In genomic region chr19:3544742-3545668, GRCh38 we compare ENCODE assay signal across 8 cellular contexts. TPM values are rescaled to one million over a fixed set of nuclear protein-coding genes. Genes with fewer than 3 reads are reported as not detected.
DNase-seq lines count a peak whose midpoint lies in the region; ATAC-seq and TF ChIP-seq lines count a peak whose summit lies in the region.

No MANE protein-coding gene starts in this region.

- POLR2A ChIA-PET in BJ (lab: Charles Lee): no interaction called here

- no peak overlapping the region for H3K4me3 ChIP-seq in BJ (ENCODE audit: low read depth, low read length)
- H3K4me3 ChIP-seq in heart right ventricle: no peak overlapping the region

- intact Hi-C loops in heart right ventricle (cut with DNase I): loop anchor here in 9 of 10 donors (1.0 to 10.0 kb wide), 7 partner anchors 70 to 162 kb away; partner anchors contain the start of genes TJP3 (in 4 of the 9), PIP5K1C (in 3 of the 9) and CACTIN (in 1 of the 9)

- peak overlapping the region; percentile 52 for H3K27ac Mint-ChIP-seq in T-helper 1 cell treated with Interleukin-12 subunit alpha and Interleukin-12 subunit beta and Interleukin-4 antibody, amounts not matched to agents 30 μg/mL and 1 μg/mL, for 36 hours
- peak overlapping the region; percentile 70 for H3K27ac Mint-ChIP-seq in activated naive CD8-positive, alpha-beta T cell treated with anti-CD3 and anti-CD28 coated beads, Interleukin-2, amount 50 U/mL, for 24 hours

- peaks cover 26% of the 10 kb centered on the region for H3K36me3 ChIP-seq in BJ (ENCODE audit: control insufficient read depth, insufficient read depth, low read length)
- peaks cover 0 to 61% (median 0%) of the 10 kb centered on the region in 9 donors for H3K36me3 ChIP-seq in heart right ventricle

- H3K4me1 ChIP-seq in heart right ventricle: peaks cover 0 to 17% (median 0%) of the 10 kb centered on the region in 9 donors

- CTCF ChIA-PET in BJ (lab: Yijun Ruan, JAX): interaction anchor here (0.6 to 5.5 kb wide), 26 partner anchors 8 to 243 kb away, joined by 3 to 57 read pairs (median 4); partner anchors contain the start of genes MFSD12 and TJP3

- ATAC-seq in HG03432 (IDR thresholded peaks at IDR 0.05; ENCODE audit: unreplicated experiment) (peak; percentile 42), heart right ventricle (peak; percentile 51 to 72 (median 68)), HG03039 (IDR thresholded peaks at IDR 0.05; ENCODE audit: unreplicated experiment) (no peak)
- ATAC-seq in activated naive CD8-positive, alpha-beta T cell treated with anti-CD3 and anti-CD28 coated beads, Interleukin-2, amount 50 U/mL, for 24 hours: peak; percentile 52

- WGBS in heart right ventricle, 2 donors: 68 to 69% methylated on average over 29 to 30 of the region's 30 CpGs

- peaks cover 6% of the 10 kb centered on the region for H3K4me1 Mint-ChIP-seq in T-helper 1 cell treated with Interleukin-12 subunit alpha and Interleukin-12 subunit beta and Interleukin-4 antibody, amounts not matched to agents 30 μg/mL and 1 μg/mL, for 36 hours (ENCODE audit: low read depth)
- peaks cover 10% of the 10 kb centered on the region for H3K4me1 Mint-ChIP-seq in activated naive CD8-positive, alpha-beta T cell treated with anti-CD3 and anti-CD28 coated beads, Interleukin-2, amount 50 U/mL, for 24 hours

- no peak overlapping the region for H3K27ac ChIP-seq in heart right ventricle

- H3K27me3 ChIP-seq in BJ (ENCODE audit: control insufficient read depth, insufficient read depth, low read length): no peaks in the 10 kb centered on the region
- no peaks in the 10 kb centered on the region for H3K27me3 ChIP-seq in heart right ventricle

- H3K9me3 ChIP-seq in heart right ventricle: no peaks in the 10 kb centered on the region

- no peak for DNase-seq in BJ (ENCODE audit: low read depth)
- DNase-seq in activated naive CD8-positive, alpha-beta T cell treated with anti-CD3 and anti-CD28 coated beads, Interleukin-2, amount 50 U/mL, for 24 hours: peak; percentile 90
- DNase-seq in heart right ventricle: peak; percentile 64 to 83
- DNase-seq in renal cortical epithelial cell (ENCODE audit: low read depth): peak; percentile 22
- no peak for DNase-seq in GDM1 (lab: John Stamatoyannopoulos, UW)

- peak; percentile 98 for TF ChIP-seq CTCF in BJ (IDR thresholded peaks at IDR 0.05; ENCODE audit: insufficient read depth, low read depth, low read length)
- TF ChIP-seq CTCF in heart right ventricle (IDR thresholded peaks at IDR 0.05): peak; percentile 87 to 98 (median 92)

- H3K9me3 Mint-ChIP-seq in T-helper 1 cell treated with Interleukin-12 subunit alpha and Interleukin-12 subunit beta and Interleukin-4 antibody, amounts not matched to agents 30 μg/mL and 1 μg/mL, for 36 hours: no peaks in the 10 kb centered on the region
- no peaks in the 10 kb centered on the region for H3K9me3 Mint-ChIP-seq in activated naive CD8-positive, alpha-beta T cell treated with anti-CD3 and anti-CD28 coated beads, Interleukin-2, amount 50 U/mL, for 24 hours

- no peaks in the 10 kb centered on the region for H3K27me3 Mint-ChIP-seq in T-helper 1 cell treated with Interleukin-12 subunit alpha and Interleukin-12 subunit beta and Interleukin-4 antibody, amounts not matched to agents 30 μg/mL and 1 μg/mL, for 36 hours (ENCODE audit: low read depth)
- no peaks in the 10 kb centered on the region for H3K27me3 Mint-ChIP-seq in activated naive CD8-positive, alpha-beta T cell treated with anti-CD3 and anti-CD28 coated beads, Interleukin-2, amount 50 U/mL, for 24 hours

- no peak overlapping the region for H3K4me3 Mint-ChIP-seq in T-helper 1 cell treated with Interleukin-12 subunit alpha and Interleukin-12 subunit beta and Interleukin-4 antibody, amounts not matched to agents 30 μg/mL and 1 μg/mL, for 36 hours
- H3K4me3 Mint-ChIP-seq in activated naive CD8-positive, alpha-beta T cell treated with anti-CD3 and anti-CD28 coated beads, Interleukin-2, amount 50 U/mL, for 24 hours: no peak overlapping the region

- peaks cover 10% of the 10 kb centered on the region for H3K36me3 Mint-ChIP-seq in T-helper 1 cell treated with Interleukin-12 subunit alpha and Interleukin-12 subunit beta and Interleukin-4 antibody, amounts not matched to agents 30 μg/mL and 1 μg/mL, for 36 hours (ENCODE audit: low read depth)
- H3K36me3 Mint-ChIP-seq in activated naive CD8-positive, alpha-beta T cell treated with anti-CD3 and anti-CD28 coated beads, Interleukin-2, amount 50 U/mL, for 24 hours (ENCODE audit: low read depth): peaks cover 5% of the 10 kb centered on the region

RNA-seq across cellular contexts. Expression of gene TEKTIP1, which starts 6.0 kb away (rescaled TPM):
- polyA plus RNA-seq in BJ (2011; rRNA removed) (not detected in 2 replicates), heart right ventricle (under 1 TPM in 1 of 2 donors, not detected in 1; 0.09 TPM)
- polyA minus RNA-seq in BJ (2011; rRNA and poly(A)+ RNA removed): not detected in 2 replicates
- total RNA-seq in heart right ventricle (1 to 10 TPM in 2 of 10 donors, under 1 TPM in 8; 0.38 to 1.3 (median 0.79) TPM), renal cortical epithelial cell (not detected in 2 replicates)

RNA-seq across cellular contexts. Expression of gene MFSD12, which starts 12.4 kb away (rescaled TPM):
- polyA plus RNA-seq in BJ (2011; rRNA removed): 35.0 and 54.7 TPM in 2 replicates
- 41.3 and 58.2 TPM in 2 replicates for polyA minus RNA-seq in BJ (2011; rRNA and poly(A)+ RNA removed)
- 10 to 100 TPM; 11.6 to 41.3 (median 21.0) TPM for total RNA-seq in heart right ventricle
- 10 to 100 TPM; 24.3 to 43.2 TPM for polyA plus RNA-seq in heart right ventricle
- 156 and 227 TPM in 2 replicates for total RNA-seq in renal cortical epithelial cell

RNA-seq across cellular contexts. Expression of gene HMG20B, which starts 27.7 kb away (rescaled TPM):
- 39.7 and 54.2 TPM in 2 replicates for polyA plus RNA-seq in BJ (2011; rRNA removed)
- polyA minus RNA-seq in BJ (2011; rRNA and poly(A)+ RNA removed): 10.2 and 14.9 TPM in 2 replicates
- total RNA-seq in heart right ventricle: 10 to 100 TPM; 19.5 to 49.3 (median 30.3) TPM
- polyA plus RNA-seq in heart right ventricle: 10 to 100 TPM; 65.2 to 73.3 TPM
- total RNA-seq in renal cortical epithelial cell: 84.2 and 93.8 TPM in 2 replicates

RNA-seq across cellular contexts. Expression of gene FZR1, which starts 38.9 kb away (rescaled TPM):
- 20.4 and 52.3 TPM in 2 replicates for polyA plus RNA-seq in BJ (2011; rRNA removed)
- 30.6 and 36.3 TPM in 2 replicates for polyA minus RNA-seq in BJ (2011; rRNA and poly(A)+ RNA removed)
- total RNA-seq in heart right ventricle: 10 to 100 TPM; 21.0 to 30.8 (median 27.1) TPM
- polyA plus RNA-seq in heart right ventricle: 10 to 100 TPM; 13.5 to 15.2 TPM
- total RNA-seq in renal cortical epithelial cell: 45.1 and 60.3 TPM in 2 replicates

RNA-seq across cellular contexts. Expression of gene GIPC3, which starts 40.3 kb away (rescaled TPM):
- polyA plus RNA-seq in BJ (2011; rRNA removed): 0.36 and 0.63 TPM in 2 replicates
- 0.47 and 0.72 TPM in 2 replicates for polyA minus RNA-seq in BJ (2011; rRNA and poly(A)+ RNA removed)
- 1 to 10 TPM; 1.3 to 2.8 (median 2.1) TPM for total RNA-seq in heart right ventricle
- 1 to 10 TPM in 1 of 2 donors, under 1 TPM in 1; 0.90 to 2.4 TPM for polyA plus RNA-seq in heart right ventricle
- not detected in 2 replicates for total RNA-seq in renal cortical epithelial cell

Comparison
In these comparisons a context has a peak if more than half of its experiments do, and no peak if none do; other contexts are left out.
1. DNase-seq: peak in activated naive CD8-positive, alpha-beta T cell treated with anti-CD3 and anti-CD28 coated beads, Interleukin-2, amount 50 U/mL, for 24 hours (single experiment), heart right ventricle (2 of 2) and renal cortical epithelial cell (single experiment); none in BJ (single experiment) and GDM1 (single experiment).